Comparison of ENCODE assay signal across 20 cellular contexts in the genomic region with DNA sequence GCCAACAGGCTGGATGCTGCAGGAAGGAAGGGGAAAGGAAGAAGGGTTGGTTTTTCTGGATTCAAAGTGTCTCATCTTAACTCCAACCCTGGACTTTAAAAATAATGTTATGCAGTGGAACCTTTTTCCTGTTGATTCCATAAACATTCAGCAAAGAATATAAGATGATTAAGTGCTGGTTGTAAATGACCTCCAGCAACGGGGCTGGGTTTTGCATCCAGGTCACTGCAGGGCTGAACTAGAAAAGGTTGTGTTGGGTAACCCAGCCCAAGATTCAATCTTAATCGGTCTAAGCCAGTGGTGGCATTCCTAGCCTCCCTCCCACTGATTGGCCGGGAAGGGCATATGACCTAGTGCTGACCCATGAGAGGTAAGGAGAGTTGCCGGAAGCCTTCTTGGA.
"Had no signal": no experiment of that assay in that cellular context is flagged by ENCODE, and none has a peak within 500 bp of the region (broad histone marks: within the 10 kb centered on the region; RNA-seq: fewer than 3 reads in every experiment).

No MANE protein-coding gene starts in this region.

- H3K36me3 Mint-ChIP-seq: activated naive CD4-positive, alpha-beta T cell treated with anti-CD3 and anti-CD28 coated beads, Interleukin-2, amount 10 ng/mL, durations not matched to agents 7 days and 5 days; mesothelial cell of epicardium; T-cell had no signal

- H3K9me3 Mint-ChIP-seq: activated naive CD4-positive, alpha-beta T cell treated with anti-CD3 and anti-CD28 coated beads, Interleukin-2, amount 10 ng/mL, durations not matched to agents 7 days and 5 days; mesothelial cell of epicardium; T-cell had no signal

- DNase-seq: activated CD4-positive, alpha-beta T cell treated with anti-CD3 and anti-CD28 coated beads, Interleukin-2, amount 10 ng/mL, durations not matched to agents 24 days and 14 days; activated CD8-positive, alpha-beta memory T cell treated with anti-CD3 and anti-CD28 coated beads for 24 hours; activated naive CD4-positive, alpha-beta T cell treated with anti-CD3 and anti-CD28 coated beads, Interleukin-2, amount 10 ng/mL, durations not matched to agents 7 days and 5 days; caudate nucleus; colonic mucosa; effector CD4-positive, alpha-beta T cell; heart right ventricle; kidney; left ventricle myocardium superior; nucleus accumbens; right lobe of liver; stimulated activated CD4-positive, alpha-beta T cell treated with anti-CD3 and anti-CD28 coated beads, Interleukin-2, amount 100 ng/mL, for 48 hours; stimulated activated naive CD8-positive, alpha-beta T cell treated with anti-CD3 and anti-CD28 coated beads, Interleukin-15, Interleukin-2, amounts not matched to agents 100 U/mL and 50 U/mL, for 24 hours; T-cell; T1000; upper lobe of right lung had no signal

- H3K4me3 ChIP-seq: colonic mucosa, heart right ventricle, prostate gland, right lobe of liver, suprapubic skin, upper lobe of right lung had no signal

- H3K27ac Mint-ChIP-seq: activated naive CD4-positive, alpha-beta T cell treated with anti-CD3 and anti-CD28 coated beads, Interleukin-2, amount 10 ng/mL, durations not matched to agents 7 days and 5 days; mesothelial cell of epicardium had no signal

- H3K27me3 Mint-ChIP-seq: activated CD4-positive, alpha-beta T cell treated with anti-CD3 and anti-CD28 coated beads, Interleukin-2, amount 10 ng/mL, durations not matched to agents 24 days and 14 days had no signal

- H3K9me3 ChIP-seq: colonic mucosa, heart right ventricle, prostate gland, right lobe of liver, spleen, suprapubic skin, upper lobe of right lung had no signal

- H3K27ac ChIP-seq: colonic mucosa, prostate gland, right lobe of liver, suprapubic skin, upper lobe of right lung had no signal

- H3K4me3 Mint-ChIP-seq: activated naive CD4-positive, alpha-beta T cell treated with anti-CD3 and anti-CD28 coated beads, Interleukin-2, amount 10 ng/mL, durations not matched to agents 7 days and 5 days had no signal

- H3K36me3 ChIP-seq: colonic mucosa, heart right ventricle, prostate gland, right lobe of liver, spleen, suprapubic skin, upper lobe of right lung had no signal

- ATAC-seq: left ventricle myocardium superior; stimulated activated naive CD8-positive, alpha-beta T cell treated with anti-CD3 and anti-CD28 coated beads, Interleukin-15, Interleukin-2, amounts not matched to agents 100 U/mL and 50 U/mL, for 24 hours; T-cell had no signal

- H3K27me3 ChIP-seq: colonic mucosa, right lobe of liver, spleen, suprapubic skin, upper lobe of right lung had no signal

- H3K4me1 ChIP-seq: colonic mucosa, prostate gland had no signal
